ENCODE assay signal across 11 cellular contexts in genomic region chr9:33835625-33836260, GRCh38. TPM values are rescaled to one million over a fixed set of nuclear protein-coding genes. Genes with fewer than 3 reads are reported as not detected.
DNase-seq lines count a peak whose midpoint lies in the region; ATAC-seq and TF ChIP-seq lines count a peak whose summit lies in the region.
"Had no signal": no experiment of that assay in that cellular context is flagged by ENCODE, and none has a peak within 500 bp of the region (broad histone marks: within the 10 kb centered on the region; RNA-seq: fewer than 3 reads in every experiment).

No MANE protein-coding gene starts in this region.

- 80 to 91% (median 89%) methylated on average over 11 of the region's 11 CpGs for WGBS in adrenal gland, 4 donors
- WGBS in suprapubic skin, result 84% methylated on average over 11 of the region's 11 CpGs

- H3K9me3 ChIP-seq in adrenal gland (replicated peaks in 1 of 3), result no peaks in the 10 kb centered on the region
- no peaks in the 10 kb centered on the region for H3K9me3 ChIP-seq in lower lobe of right lung
- no peaks in the 10 kb centered on the region for H3K9me3 ChIP-seq in suprapubic skin
- H3K9me3 ChIP-seq: A549, testis had no signal

- no peak for DNase-seq in activated CD4-positive, alpha-beta memory T cell treated with anti-CD3 and anti-CD28 coated beads for 36 hours
- DNase-seq in activated CD4-positive, alpha-beta memory T cell treated with anti-CD3 and anti-CD28 coated beads, Interleukin-2, amount 10 ng/mL, durations not matched to agents 7 days and 5 days, result no peak
- DNase-seq in adrenal gland (no peak), lower lobe of right lung (no peak), suprapubic skin (ENCODE audit: low spot score in 2 of 2) (no peak), NCI-H1436 (lab: John Stamatoyannopoulos, UW) (no peak), NOMO-1 (lab: John Stamatoyannopoulos, UW; ENCODE audit: unreplicated experiment in 2 of 2) (no peak)
- DNase-seq: testis had no signal

- POLR2A ChIA-PET in activated CD4-positive, alpha-beta memory T cell treated with anti-CD3 and anti-CD28 coated beads for 36 hours (lab: Charles Lee), result interaction anchor here (0.8 to 2.2 kb wide), 3 partner anchors 18 to 22 kb away, joined by 3 to 9 read pairs (median 4); partner anchors contain the start of gene UBE2R2
- POLR2A ChIA-PET in activated CD4-positive, alpha-beta memory T cell treated with anti-CD3 and anti-CD28 coated beads, Interleukin-2, amount 10 ng/mL, durations not matched to agents 7 days and 5 days (lab: Charles Lee), result interaction anchor here (1.6 kb wide), 1 partner anchor 22 kb away, joined by 7 read pairs; no protein-coding TSS in a partner anchor

- no peak for TF ChIP-seq EP300 in suprapubic skin (IDR thresholded peaks at IDR 0.05)

- TF ChIP-seq CTCF in adrenal gland (IDR thresholded peaks at IDR 0.05), result no peak
- no peak for TF ChIP-seq CTCF in lower lobe of right lung (IDR thresholded peaks at IDR 0.05)
- TF ChIP-seq CTCF in suprapubic skin (IDR thresholded peaks at IDR 0.05), result no peak

- intact Hi-C loops in activated CD4-positive, alpha-beta memory T cell treated with anti-CD3 and anti-CD28 coated beads for 36 hours (cut with micrococcal nuclease), result loop anchor here (1.0 to 5.0 kb wide), 2 partner anchors 17 to 47 kb away; no protein-coding TSS in a partner anchor
- intact Hi-C loops in adrenal gland (cut with DNase I), result no loop called here
- intact Hi-C loops in lower lobe of right lung (cut with DNase I), result no loop called here

- ATAC-seq in lower lobe of right lung (no peak), HG03439 (IDR thresholded peaks at IDR 0.05; ENCODE audit: unreplicated experiment) (no peak)

- H3K9me3 Mint-ChIP-seq in activated CD4-positive, alpha-beta memory T cell treated with anti-CD3 and anti-CD28 coated beads for 36 hours, result no peaks in the 10 kb centered on the region
- no peaks in the 10 kb centered on the region for H3K9me3 Mint-ChIP-seq in activated CD4-positive, alpha-beta memory T cell treated with anti-CD3 and anti-CD28 coated beads, Interleukin-2, amount 10 ng/mL, durations not matched to agents 7 days and 5 days
- H3K9me3 Mint-ChIP-seq: mesothelial cell of epicardium had no signal

- no peaks in the 10 kb centered on the region for H3K27me3 Mint-ChIP-seq in activated CD4-positive, alpha-beta memory T cell treated with anti-CD3 and anti-CD28 coated beads for 36 hours
- H3K27me3 Mint-ChIP-seq in activated CD4-positive, alpha-beta memory T cell treated with anti-CD3 and anti-CD28 coated beads, Interleukin-2, amount 10 ng/mL, durations not matched to agents 7 days and 5 days, result no peaks in the 10 kb centered on the region

- H3K4me1 ChIP-seq in adrenal gland (replicated peaks in 1 of 2), result peaks cover 21 to 46% of the 10 kb centered on the region in 2 donors
- H3K4me1 ChIP-seq in lower lobe of right lung, result peaks cover 36% of the 10 kb centered on the region
- peaks cover 26% of the 10 kb centered on the region for H3K4me1 ChIP-seq in suprapubic skin
- H3K4me1 ChIP-seq: testis had no signal

- H3K36me3 ChIP-seq in adrenal gland (replicated peaks in 1 of 2) (no peaks in the 10 kb centered on the region), lower lobe of right lung (no peaks in the 10 kb centered on the region), suprapubic skin (no peaks in the 10 kb centered on the region)

- H3K4me3 ChIP-seq in adrenal gland (no peak overlapping the region), lower lobe of right lung (no peak overlapping the region), suprapubic skin (no peak overlapping the region)
- H3K4me3 ChIP-seq: A549, testis had no signal

- H3K27ac Mint-ChIP-seq in activated CD4-positive, alpha-beta memory T cell treated with anti-CD3 and anti-CD28 coated beads for 36 hours, result peak overlapping the region; percentile 45
- no peak overlapping the region for H3K27ac Mint-ChIP-seq in activated CD4-positive, alpha-beta memory T cell treated with anti-CD3 and anti-CD28 coated beads, Interleukin-2, amount 10 ng/mL, durations not matched to agents 7 days and 5 days
- H3K27ac Mint-ChIP-seq: mesothelial cell of epicardium had no signal

- H3K36me3 Mint-ChIP-seq in activated CD4-positive, alpha-beta memory T cell treated with anti-CD3 and anti-CD28 coated beads for 36 hours, result peaks cover 1% of the 10 kb centered on the region
- H3K36me3 Mint-ChIP-seq in activated CD4-positive, alpha-beta memory T cell treated with anti-CD3 and anti-CD28 coated beads, Interleukin-2, amount 10 ng/mL, durations not matched to agents 7 days and 5 days (ENCODE audit: low read depth), result peaks cover 4% of the 10 kb centered on the region
- H3K36me3 Mint-ChIP-seq: mesothelial cell of epicardium had no signal

- no peak for TF ChIP-seq POLR2A in adrenal gland (IDR thresholded peaks at IDR 0.05)
- no peak for TF ChIP-seq POLR2A in suprapubic skin (IDR thresholded peaks at IDR 0.05)

- H3K27ac ChIP-seq in adrenal gland (peak overlapping the region in 3 of 5 donors; percentile 43 to 72 (median 62)), lower lobe of right lung (peak overlapping the region; percentile 25), suprapubic skin (peak overlapping the region; percentile 68)
- H3K27ac ChIP-seq: A549, testis had no signal

- H3K27me3 ChIP-seq in adrenal gland (no peaks in the 10 kb centered on the region), lower lobe of right lung (ENCODE audit: low read depth) (no peaks in the 10 kb centered on the region), suprapubic skin (no peaks in the 10 kb centered on the region)
- H3K27me3 ChIP-seq: testis had no signal

- no peak overlapping the region for H3K4me3 Mint-ChIP-seq in activated CD4-positive, alpha-beta memory T cell treated with anti-CD3 and anti-CD28 coated beads for 36 hours
- no peak overlapping the region for H3K4me3 Mint-ChIP-seq in activated CD4-positive, alpha-beta memory T cell treated with anti-CD3 and anti-CD28 coated beads, Interleukin-2, amount 10 ng/mL, durations not matched to agents 7 days and 5 days
- H3K4me3 Mint-ChIP-seq: mesothelial cell of epicardium had no signal

- CTCF ChIA-PET in activated CD4-positive, alpha-beta memory T cell treated with anti-CD3 and anti-CD28 coated beads for 36 hours (lab: Charles Lee), result interaction anchor here (0.7 to 1.2 kb wide), 3 partner anchors 18 to 89 kb away, joined by 3 to 4 read pairs (median 3); no protein-coding TSS in a partner anchor
- CTCF ChIA-PET in activated CD4-positive, alpha-beta memory T cell treated with anti-CD3 and anti-CD28 coated beads, Interleukin-2, amount 10 ng/mL, durations not matched to agents 7 days and 5 days (lab: Charles Lee), result no interaction called here

- H3K4me1 Mint-ChIP-seq in activated CD4-positive, alpha-beta memory T cell treated with anti-CD3 and anti-CD28 coated beads for 36 hours (ENCODE audit: low read depth), result peaks cover 42% of the 10 kb centered on the region
- peaks cover 16% of the 10 kb centered on the region for H3K4me1 Mint-ChIP-seq in activated CD4-positive, alpha-beta memory T cell treated with anti-CD3 and anti-CD28 coated beads, Interleukin-2, amount 10 ng/mL, durations not matched to agents 7 days and 5 days

RNA-seq across cellular contexts. Expression of gene UBE2R2, which starts 18.8 kb away (rescaled TPM):
- 10 to 100 TPM; 42.3 to 43.9 TPM for total RNA-seq in activated CD4-positive, alpha-beta memory T cell treated with anti-CD3 and anti-CD28 coated beads for 36 hours
- total RNA-seq in activated CD4-positive, alpha-beta memory T cell treated with anti-CD3 and anti-CD28 coated beads, Interleukin-2, amount 10 ng/mL, durations not matched to agents 7 days and 5 days, result 10 to 100 TPM; 35.8 to 37.7 TPM
- total RNA-seq in adrenal gland (10 to 100 TPM; 18.7 to 46.7 (median 28.2) TPM), lower lobe of right lung (39.8 TPM), suprapubic skin (10 to 100 TPM; 29.2 to 36.4 (median 33.5) TPM)
- 10 to 100 TPM; 12.8 to 34.6 (median 14.1) TPM for polyA plus RNA-seq in adrenal gland

RNA-seq across cellular contexts. Expression of gene PRSS3, which starts 40.4 kb away (rescaled TPM):
- total RNA-seq in activated CD4-positive, alpha-beta memory T cell treated with anti-CD3 and anti-CD28 coated beads for 36 hours, result not detected
- total RNA-seq in activated CD4-positive, alpha-beta memory T cell treated with anti-CD3 and anti-CD28 coated beads, Interleukin-2, amount 10 ng/mL, durations not matched to agents 7 days and 5 days, result not detected
- total RNA-seq in adrenal gland (1 to 10 TPM in 5 of 8 donors, not detected in 3; 1.1 to 5.5 (median 1.8) TPM), lower lobe of right lung (0.65 TPM), suprapubic skin (10 to 100 TPM; 14.1 to 53.7 (median 25.1) TPM)
- polyA plus RNA-seq in adrenal gland, result 1 to 10 TPM; 3.7 to 5.8 (median 4.4) TPM
- total RNA-seq: mesothelial cell of epicardium had no signal
